ENCODE assay signal across 8 cellular contexts in genomic region chr5:140175367-140176027, GRCh38. TPM values are rescaled to one million over a fixed set of nuclear protein-coding genes. Genes with fewer than 3 reads are reported as not detected.
DNase-seq lines count a peak whose midpoint lies in the region; ATAC-seq and TF ChIP-seq lines count a peak whose summit lies in the region.

No MANE protein-coding gene starts in this region.

- H3K9me2 ChIP-seq in SU-DHL-6 (replicated peaks; ENCODE audit: insufficient read depth, low read length) = no peaks in the 10 kb centered on the region

- H4K20me1 ChIP-seq in SU-DHL-6 (ENCODE audit: low read depth, low read length) = no peaks in the 10 kb centered on the region

- no peak for TF ChIP-seq POLR2A in uterus (IDR thresholded peaks at IDR 0.05)

- DNase-seq in EL = peak; percentile 73
- DNase-seq in KBM-7 = peak; percentile 84
- peak; percentile 37 for DNase-seq in amniotic epithelial cell (ENCODE audit: low read depth)
- peak; percentile 81 for DNase-seq in left ventricle myocardium inferior
- DNase-seq in psoas muscle = peak; percentile 84 to 93
- DNase-seq in uterus = peak; percentile 69 to 70

- peak overlapping the region; percentile 64 for H3K9ac ChIP-seq in SU-DHL-6 (ENCODE audit: low read length)

- ATAC-seq in GM21786 (IDR thresholded peaks at IDR 0.05; ENCODE audit: unreplicated experiment) (peak; percentile 34), psoas muscle (peak; percentile 61 to 69 (median 66))

- in situ Hi-C loops in KBM-7 (cut with MboI; ENCODE audit: low pct_unique_long_range_greater_than_20kb, low sequenced_read_pairs) = no loop called here

- H3K79me2 ChIP-seq in SU-DHL-6 (ENCODE audit: insufficient read depth, low read length) = no peaks in the 10 kb centered on the region

- H3K27me3 ChIP-seq in SU-DHL-6 (ENCODE audit: low read length) (no peaks in the 10 kb centered on the region), left ventricle myocardium inferior (ENCODE audit: low read depth) (no peaks in the 10 kb centered on the region), psoas muscle (ENCODE audit: insufficient read depth in 3 of 3, low read length in 2 of 3) (no peaks in the 10 kb centered on the region), uterus (no peaks in the 10 kb centered on the region)

- intact Hi-C loops in left ventricle myocardium inferior (cut with micrococcal nuclease) = loop anchor here (10.0 kb wide), 2 partner anchors 59 to 179 kb away; no protein-coding TSS in a partner anchor
- intact Hi-C loops in psoas muscle (cut with DNase I) = loop anchor here in 1 of 2 donors (1.0 to 5.0 kb wide), 2 partner anchors 47 to 172 kb away; partner anchors contain the start of gene HBEGF
- intact Hi-C loops in uterus (cut with DNase I; ENCODE audit: low total_unique reads) = no loop called here

- H3K4me1 ChIP-seq in left ventricle myocardium inferior (peaks cover 57% of the 10 kb centered on the region), psoas muscle (peaks cover 44% of the 10 kb centered on the region), uterus (no peaks in the 10 kb centered on the region)

- H3F3A ChIP-seq in SU-DHL-6 (ENCODE audit: insufficient read depth) = 0 out of 2 replicates have a peak, but pooled peaks cover 3% of the 10 kb centered on the region

- no peaks in the 10 kb centered on the region for H3K9me3 ChIP-seq in SU-DHL-6 (ENCODE audit: insufficient read depth, low read length)
- H3K9me3 ChIP-seq in left ventricle myocardium inferior (replicated peaks) = no peaks in the 10 kb centered on the region
- no peaks in the 10 kb centered on the region for H3K9me3 ChIP-seq in psoas muscle
- no peaks in the 10 kb centered on the region for H3K9me3 ChIP-seq in uterus

- peak overlapping the region; percentile 71 for H3K4me3 ChIP-seq in SU-DHL-6 (ENCODE audit: insufficient read depth, low read length, poor library complexity, severe bottlenecking)
- H3K4me3 ChIP-seq in left ventricle myocardium inferior = peak overlapping the region; percentile 89
- H3K4me3 ChIP-seq in psoas muscle = peak overlapping the region; percentile 95
- H3K4me3 ChIP-seq in uterus = peak overlapping the region; percentile 97 to 99

- H3K36me3 ChIP-seq in SU-DHL-6 (ENCODE audit: low read length) = no peaks in the 10 kb centered on the region
- H3K36me3 ChIP-seq in left ventricle myocardium inferior = no peaks in the 10 kb centered on the region
- no peaks in the 10 kb centered on the region for H3K36me3 ChIP-seq in psoas muscle (ENCODE audit: insufficient read depth in 1 of 2, low read depth in 1 of 2)
- H3K36me3 ChIP-seq in uterus = no peaks in the 10 kb centered on the region

- no peak overlapping the region for H3K27ac ChIP-seq in SU-DHL-6 (ENCODE audit: low read depth, low read length)
- H3K27ac ChIP-seq in left ventricle myocardium inferior (replicated peaks) = peak overlapping the region; percentile 95
- H3K27ac ChIP-seq in psoas muscle = peak overlapping the region; percentile 100
- H3K27ac ChIP-seq in uterus = peak overlapping the region; percentile 98

- peak overlapping the region; percentile 74 for H3K4me2 ChIP-seq in SU-DHL-6 (ENCODE audit: low read depth, low read length, poor library complexity, severe bottlenecking)

- WGBS in psoas muscle, 3 donors = 0 to 1% (median 0%) methylated on average over 44 to 58 of the region's 58 CpGs

- TF ChIP-seq CTCF in SU-DHL-6 (IDR thresholded peaks at IDR 0.05; ENCODE audit: insufficient read depth, low read length, poor library complexity, severe bottlenecking) = no peak
- peak; percentile 56 for TF ChIP-seq CTCF in left ventricle myocardium inferior (IDR thresholded peaks at IDR 0.05; ENCODE audit: borderline replicate concordance)
- peak; percentile 28 for TF ChIP-seq CTCF in psoas muscle (IDR thresholded peaks at IDR 0.05)
- no peak for TF ChIP-seq CTCF in uterus (IDR thresholded peaks at IDR 0.05)

- H2AFZ ChIP-seq in SU-DHL-6 (ENCODE audit: low read depth, low read length, severe bottlenecking) = peak overlapping the region; percentile 81

RNA-seq across cellular contexts. Expression of gene CYSTM1, which starts 0.5 kb away (rescaled TPM):
- total RNA-seq in left ventricle myocardium inferior = 93.3 TPM
- 100 to 1,000 TPM; 193 to 408 (median 285) TPM for total RNA-seq in psoas muscle
- polyA plus RNA-seq in psoas muscle = 100 to 1,000 TPM; 217 to 601 (median 297) TPM
- total RNA-seq in uterus = 10 to 100 TPM in 3 of 4 donors, 1 to 10 TPM in 1; 4.4 to 76.8 (median 45.3) TPM

RNA-seq across cellular contexts. Expression of gene IGIP, which starts 49.8 kb away (rescaled TPM):
- total RNA-seq in left ventricle myocardium inferior = 12.0 TPM
- total RNA-seq in psoas muscle = 10 to 100 TPM in 2 of 4 donors, 1 to 10 TPM in 2; 5.1 to 11.6 (median 9.3) TPM
- polyA plus RNA-seq in psoas muscle = 1 to 10 TPM; 3.5 to 6.8 (median 3.6) TPM
- total RNA-seq in uterus = 10 to 100 TPM; 17.8 to 33.5 (median 31.2) TPM

Comparison
In these comparisons a context has a peak if more than half of its experiments do, and no peak if none do; other contexts are left out.
1. DNase-seq: peak in every context shown above with its lines; median percentile 88 in psoas muscle; 84 in KBM-7; 81 in left ventricle myocardium inferior; 73 in EL; 70 in uterus; 37 in amniotic epithelial cell.
2. CTCF ChIP-seq: peak in left ventricle myocardium inferior (single experiment) and psoas muscle (single experiment); none in SU-DHL-6 (single experiment) and uterus (0 of 4).
3. Peak in every context shown above with its lines, with median percentiles within 50 percentile points of each other: H3K4me3 ChIP-seq.